Comparison of ENCODE assay signal across 9 cellular contexts in the genomic region with DNA sequence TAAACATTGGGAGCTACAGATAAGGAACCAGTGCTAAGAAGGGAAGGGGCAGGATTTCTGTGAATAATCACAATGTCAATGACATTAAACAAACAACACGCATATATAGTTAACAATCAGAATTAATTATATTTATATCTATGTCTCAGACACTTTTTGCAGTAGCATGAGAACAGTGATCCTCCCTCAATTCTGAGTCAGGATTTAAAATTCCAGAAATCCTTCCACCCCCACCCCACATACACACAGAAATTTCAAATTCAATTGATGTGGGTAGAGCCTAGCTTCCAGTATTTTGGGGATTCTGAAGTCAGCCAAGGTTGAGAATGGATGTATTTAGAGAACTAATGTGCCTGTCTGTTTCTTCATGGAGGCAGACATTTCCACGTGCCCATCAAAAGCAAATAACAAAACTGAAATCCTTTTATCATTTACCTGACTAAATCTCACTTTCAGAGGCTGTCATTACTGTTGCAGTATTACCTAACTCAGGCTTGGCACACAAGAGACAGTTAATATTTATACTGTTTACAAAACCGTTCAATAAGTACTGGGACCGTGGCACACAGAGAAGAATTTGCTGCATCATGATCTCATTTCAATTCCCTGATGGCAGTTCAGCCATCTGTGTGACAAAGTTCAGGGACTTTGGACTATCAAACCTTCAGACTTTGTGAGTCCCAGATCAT.
DNase-seq lines count a peak whose midpoint lies in the region; ATAC-seq and TF ChIP-seq lines count a peak whose summit lies in the region.
"Had no signal": no experiment of that assay in that cellular context is flagged by ENCODE, and none has a peak within 500 bp of the region (broad histone marks: within the 10 kb centered on the region; RNA-seq: fewer than 3 reads in every experiment).

No MANE protein-coding gene starts in this region.

- no peak overlapping the region for H3K4me3 ChIP-seq in WERI-Rb-1 (ENCODE audit: low read depth, low read length)
- H3K4me3 ChIP-seq in osteoblast (ENCODE audit: insufficient read depth, low read length), result no peak overlapping the region
- H3K4me3 ChIP-seq in H7 (ENCODE audit: insufficient read depth, low read depth, low read length), result no peak overlapping the region
- no peak overlapping the region for H3K4me3 ChIP-seq in tibial artery

- intact Hi-C loops in CD4-positive, alpha-beta T cell (cut with DNase I, micrococcal nuclease), result no loop called here
- intact Hi-C loops in tibial artery (cut with DNase I; ENCODE audit: low total_unique reads) (no loop called here), Right ventricle myocardium inferior (cut with DNase I) (no loop called here)

- H3K36me3 Mint-ChIP-seq in CD4-positive, alpha-beta T cell (ENCODE audit: low read depth), result no peaks in the 10 kb centered on the region

- H2AFZ ChIP-seq in osteoblast (ENCODE audit: low read length), result peak overlapping the region; percentile 56

- no peaks in the 10 kb centered on the region for H4K20me1 ChIP-seq in osteoblast (ENCODE audit: insufficient read depth, low read length)

- H3K9me3 ChIP-seq in WERI-Rb-1 (ENCODE audit: severe bottlenecking) (no peaks in the 10 kb centered on the region), osteoblast (ENCODE audit: low read depth, low read length) (no peaks in the 10 kb centered on the region), tibial artery (no peaks in the 10 kb centered on the region)
- H3K9me3 ChIP-seq in CD4-positive, alpha-beta T cell (ENCODE audit: control insufficient read depth, low read length), result no peaks in the 10 kb centered on the region

- ATAC-seq in GM18873 (IDR thresholded peaks at IDR 0.05; ENCODE audit: low FRiP score, unreplicated experiment) (peak; percentile 55), HG02938 (IDR thresholded peaks at IDR 0.05; ENCODE audit: unreplicated experiment) (peak; percentile 70), Right ventricle myocardium inferior (no peak)
- ATAC-seq in CD4-positive, alpha-beta T cell (ENCODE audit: poor library complexity), result no peak

- DNase-seq in WERI-Rb-1, result no peak
- DNase-seq in osteoblast (ENCODE audit: insufficient read length, low spot score, missing footprints), result no peak
- DNase-seq in H7, result no peak
- DNase-seq in CD4-positive, alpha-beta T cell, result no peak
- no peak for DNase-seq in tibial artery
- no peak for DNase-seq in Right ventricle myocardium inferior (ENCODE audit: missing footprints)
- DNase-seq: NCI-H69 had no signal

- H3K79me2 ChIP-seq in osteoblast (ENCODE audit: insufficient read depth, low read length), result no peaks in the 10 kb centered on the region

- POLR2A ChIA-PET in CD4-positive, alpha-beta T cell (lab: Charles Lee), result no interaction called here

- no peaks in the 10 kb centered on the region for H3K36me3 ChIP-seq in WERI-Rb-1
- H3K36me3 ChIP-seq in osteoblast (ENCODE audit: insufficient read depth, low read length), result no peaks in the 10 kb centered on the region
- H3K36me3 ChIP-seq in H7 (replicated peaks; ENCODE audit: control insufficient read depth, insufficient read depth, low read length), result no peaks in the 10 kb centered on the region
- no peaks in the 10 kb centered on the region for H3K36me3 ChIP-seq in tibial artery

- H3K27me3 ChIP-seq in WERI-Rb-1 (ENCODE audit: insufficient read depth, low read depth, severe bottlenecking) (no peaks in the 10 kb centered on the region), osteoblast (ENCODE audit: insufficient read depth, low read length) (no peaks in the 10 kb centered on the region), H7 (ENCODE audit: control insufficient read depth, insufficient read depth, low read length) (no peaks in the 10 kb centered on the region), tibial artery (no peaks in the 10 kb centered on the region)
- peaks cover 7% of the 10 kb centered on the region for H3K27me3 ChIP-seq in CD4-positive, alpha-beta T cell (ENCODE audit: control insufficient read depth, insufficient read depth, low read length)

- H3K4me1 Mint-ChIP-seq in CD4-positive, alpha-beta T cell (ENCODE audit: low read depth), result no peaks in the 10 kb centered on the region

- H3K27me3 Mint-ChIP-seq in CD4-positive, alpha-beta T cell, result peaks cover 7% of the 10 kb centered on the region

- H3K27ac Mint-ChIP-seq in CD4-positive, alpha-beta T cell, result no peak overlapping the region

- H3K4me2 ChIP-seq in osteoblast (ENCODE audit: insufficient read depth, low read length), result peak overlapping the region; percentile 44

- H3K4me3 Mint-ChIP-seq in CD4-positive, alpha-beta T cell, result no peak overlapping the region

- no peak for TF ChIP-seq CTCF in WERI-Rb-1 (IDR thresholded peaks at IDR 0.05; ENCODE audit: low read depth, low read length)
- no peak for TF ChIP-seq CTCF in osteoblast (IDR thresholded peaks at IDR 0.05; ENCODE audit: extremely low read depth, low read depth, low read length)
- no peak for TF ChIP-seq CTCF in CD4-positive, alpha-beta T cell (IDR thresholded peaks at IDR 0.05)
- no peak for TF ChIP-seq CTCF in tibial artery (IDR thresholded peaks at IDR 0.05)

- CTCF ChIA-PET in CD4-positive, alpha-beta T cell (lab: Charles Lee), result interaction anchor here (0.6 kb wide), 1 partner anchor 8 kb away, joined by 3 read pairs; no protein-coding TSS in a partner anchor

- H3K4me1 ChIP-seq in osteoblast (ENCODE audit: insufficient read depth, low read length) (peaks cover 15% of the 10 kb centered on the region), tibial artery (no peaks in the 10 kb centered on the region)

- H3K9me3 Mint-ChIP-seq in CD4-positive, alpha-beta T cell, result no peaks in the 10 kb centered on the region

- peak overlapping the region; percentile 25 for H3K27ac ChIP-seq in WERI-Rb-1
- peak overlapping the region; percentile 38 for H3K27ac ChIP-seq in osteoblast (ENCODE audit: low read depth, low read length)
- no peak overlapping the region for H3K27ac ChIP-seq in CD4-positive, alpha-beta T cell (ENCODE audit: low read depth, low read length)
- H3K27ac ChIP-seq in tibial artery, result no peak overlapping the region

Comparison
In these comparisons a context has a peak if more than half of its experiments do, and no peak if none do; other contexts are left out.
1. ATAC-seq: peak in GM18873 (single experiment) and HG02938 (single experiment); none in CD4-positive, alpha-beta T cell (single experiment) and Right ventricle myocardium inferior (single experiment).
2. H3K27ac ChIP-seq: peak in WERI-Rb-1 (single experiment) and osteoblast (single experiment); none in CD4-positive, alpha-beta T cell (single experiment) and tibial artery (0 of 2).